In genomic region chr5:74502479-74502950, GRCh38 we compare ENCODE assay signal across 19 cellular contexts.
DNase-seq lines count a peak whose midpoint lies in the region; ATAC-seq, FAIRE-seq and TF ChIP-seq lines count a peak whose summit lies in the region.
"Had no signal": no experiment of that assay in that cellular context is flagged by ENCODE, and none has a peak within 500 bp of the region (broad histone marks: within the 10 kb centered on the region; RNA-seq: fewer than 3 reads in every experiment).

No MANE protein-coding gene starts in this region.

- no peaks in the 10 kb centered on the region for H3K9me3 ChIP-seq in Loucy (ENCODE audit: insufficient read depth, low read depth, low read length)
- H3K9me3 ChIP-seq in endothelial cell of umbilical vein (replicated peaks; ENCODE audit: control insufficient read depth, insufficient read depth, low read length), result no peaks in the 10 kb centered on the region
- H3K9me3 ChIP-seq: BE2C, SJSA1 had no signal

- CTCF ChIA-PET in Calu3 (lab: Charles Lee), result interaction anchor here (1.7 kb wide), 1 partner anchor 8 kb away, joined by 4 read pairs; no protein-coding TSS in a partner anchor
- CTCF ChIA-PET in endothelial cell of umbilical vein (lab: Charles Lee), result no interaction called here

- H3K4me1 Mint-ChIP-seq in Calu3 (ENCODE audit: low read depth, unreplicated experiment) (peaks cover 55% of the 10 kb centered on the region), nephron (peaks cover 59% of the 10 kb centered on the region)
- H3K4me1 Mint-ChIP-seq: CD4-positive, alpha-beta memory T cell had no signal

- no peaks in the 10 kb centered on the region for H3K9me1 ChIP-seq in endothelial cell of umbilical vein (replicated peaks; ENCODE audit: control insufficient read depth, extremely low read depth, insufficient read depth, low read length)

- no peaks in the 10 kb centered on the region for H3K27me3 Mint-ChIP-seq in Calu3 (ENCODE audit: unreplicated experiment)
- H3K27me3 Mint-ChIP-seq in nephron (ENCODE audit: low read depth), result no peaks in the 10 kb centered on the region

- peak; percentile 22 for DNase-seq in Calu3
- DNase-seq in endothelial cell of umbilical vein (ENCODE audit: low read depth, low spot score), result peak; percentile 75
- DNase-seq in activated T-cell treated with anti-CD3 and anti-CD28 coated beads for 4 hours, result no peak
- no peak for DNase-seq in midbrain (lab: John Stamatoyannopoulos, UW)
- DNase-seq in AG08395 (ENCODE audit: low spot score), result no peak
- DNase-seq: BE2C; CD4-positive, alpha-beta memory T cell; GOT3; Karpas-422; NCI-H1417; NCI-H2029; NCI-H2171 treated with DMSO at 0.1 percent for 48 hours; NCI-H526; OCI-M1; RPMI8226 had no signal

- H3K79me2 ChIP-seq in Loucy (ENCODE audit: insufficient read depth, low read length) (no peaks in the 10 kb centered on the region), endothelial cell of umbilical vein (ENCODE audit: control insufficient read depth, insufficient read depth, low read length) (no peaks in the 10 kb centered on the region)

- dilution Hi-C loops in endothelial cell of umbilical vein (cut with MboI; ENCODE audit: extremely low pct_ligation_motif_present, low sequenced_read_pairs), result no loop called here

- H3K4me2 ChIP-seq in Loucy (ENCODE audit: low read depth, low read length, poor library complexity, severe bottlenecking), result peak overlapping the region; percentile 61
- H3K4me2 ChIP-seq in endothelial cell of umbilical vein (ENCODE audit: insufficient read depth, low read length), result peak overlapping the region; percentile 64

- H3K4me3 Mint-ChIP-seq in Calu3 (ENCODE audit: low read depth, unreplicated experiment) (peak overlapping the region; percentile 20), nephron (no peak overlapping the region)
- H3K4me3 Mint-ChIP-seq: CD4-positive, alpha-beta memory T cell had no signal

- no peaks in the 10 kb centered on the region for H3K36me3 Mint-ChIP-seq in Calu3 (ENCODE audit: insufficient read depth, unreplicated experiment)
- H3K36me3 Mint-ChIP-seq in nephron (ENCODE audit: low read depth), result no peaks in the 10 kb centered on the region
- H3K36me3 Mint-ChIP-seq: CD4-positive, alpha-beta memory T cell had no signal

- POLR2A ChIA-PET in endothelial cell of umbilical vein (lab: Charles Lee), result no interaction called here

- H4K20me1 ChIP-seq in Loucy (ENCODE audit: insufficient read depth, low read length, poor library complexity, severe bottlenecking) (no peaks in the 10 kb centered on the region), endothelial cell of umbilical vein (replicated peaks; ENCODE audit: control insufficient read depth, extremely low read depth, insufficient read depth, low read length) (no peaks in the 10 kb centered on the region)

- ATAC-seq in GM19463 (IDR thresholded peaks at IDR 0.05; ENCODE audit: unreplicated experiment), result no peak

- H3K9ac ChIP-seq in Loucy (ENCODE audit: low read depth, low read length, poor library complexity, severe bottlenecking) (peak overlapping the region; percentile 9), endothelial cell of umbilical vein (replicated peaks; ENCODE audit: extremely low read depth, insufficient read depth, low read length) (no peak overlapping the region)

- H3K4me3 ChIP-seq in Loucy (ENCODE audit: low read length, poor library complexity, severe bottlenecking) (peak overlapping the region; percentile 14), endothelial cell of umbilical vein (replicated peaks in 1 of 3; ENCODE audit: insufficient read depth in 1 of 3, low read depth in 1 of 3, low read length in 3 of 3) (peak overlapping the region in 1 of 3 experiments; percentile 12)
- H3K4me3 ChIP-seq: SJSA1 had no signal

- peaks cover 28% of the 10 kb centered on the region for H3K4me1 ChIP-seq in Loucy (ENCODE audit: insufficient read depth, low read length, poor library complexity, severe bottlenecking)
- peaks cover 16% of the 10 kb centered on the region for H3K4me1 ChIP-seq in endothelial cell of umbilical vein (ENCODE audit: control insufficient read depth, extremely low read depth, insufficient read depth, low read length)
- H3K4me1 ChIP-seq: SJSA1 had no signal

- no peaks in the 10 kb centered on the region for H3K9me2 ChIP-seq in Loucy (replicated peaks; ENCODE audit: low read depth, low read length)

- no peaks in the 10 kb centered on the region for H3K36me3 ChIP-seq in Loucy (ENCODE audit: insufficient read depth, low read length)
- H3K36me3 ChIP-seq in endothelial cell of umbilical vein (ENCODE audit: control insufficient read depth in 2 of 2, extremely low read depth in 1 of 2, insufficient read depth in 2 of 2, low read length in 2 of 2), result no peaks in the 10 kb centered on the region
- H3K36me3 ChIP-seq: BE2C, SJSA1 had no signal

- peak overlapping the region; percentile 31 for H3K27ac Mint-ChIP-seq in Calu3 (ENCODE audit: unreplicated experiment)
- peak overlapping the region; percentile 76 to 82 (median 80) for H3K27ac Mint-ChIP-seq in nephron
- H3K27ac Mint-ChIP-seq: CD4-positive, alpha-beta memory T cell had no signal

- peak overlapping the region; percentile 33 for H3K27ac ChIP-seq in endothelial cell of umbilical vein (ENCODE audit: insufficient read depth, low read depth, low read length)
- H3K27ac ChIP-seq: SJSA1 had no signal

- TF ChIP-seq CTCF in Calu3 (IDR thresholded peaks at IDR 0.05; ENCODE audit: unreplicated experiment) (no peak), Loucy (conservative IDR thresholded peaks at IDR 0.05; ENCODE audit: low read length) (no peak), endothelial cell of umbilical vein (IDR thresholded peaks at IDR 0.05; ENCODE audit: extremely low read depth in 1 of 2, insufficient read depth in 1 of 2, low read depth in 1 of 2, low read length in 2 of 2) (no peak), nephron (IDR thresholded peaks at IDR 0.05; ENCODE audit: unreplicated experiment in 3 of 3) (no peak)

- H3K27me3 ChIP-seq in Loucy (ENCODE audit: insufficient read depth, low read length, poor library complexity, severe bottlenecking) (no peaks in the 10 kb centered on the region), endothelial cell of umbilical vein (ENCODE audit: control insufficient read depth in 2 of 2, insufficient read depth in 2 of 2, low read length in 2 of 2) (no peaks in the 10 kb centered on the region)
- H3K27me3 ChIP-seq: BE2C, SJSA1 had no signal

- no peak for FAIRE-seq in endothelial cell of umbilical vein (lab: Jason Lieb, UNC)

- H2AFZ ChIP-seq in Loucy (ENCODE audit: low read length) (no peak overlapping the region), endothelial cell of umbilical vein (ENCODE audit: low read depth, low read length) (peak overlapping the region; percentile 57)

- no peaks in the 10 kb centered on the region for H3K9me3 Mint-ChIP-seq in Calu3 (ENCODE audit: low read depth, unreplicated experiment)
- no peaks in the 10 kb centered on the region for H3K9me3 Mint-ChIP-seq in nephron
- H3K9me3 Mint-ChIP-seq: CD4-positive, alpha-beta memory T cell had no signal

- BruUV-seq in Calu3 (replicated peaks; lab: Mats Ljungman, UMichigan) (no TSS peak), endothelial cell of umbilical vein (replicated peaks; lab: Mats Ljungman, UMichigan) (no TSS peak)

- 0 out of 2 replicates have a peak, but pooled peaks cover 4% of the 10 kb centered on the region for H3F3A ChIP-seq in Loucy (ENCODE audit: low read depth)

- TF ChIP-seq POLR2A in endothelial cell of umbilical vein (IDR thresholded peaks at IDR 0.05; ENCODE audit: low read depth, low read length), result no peak

- intact Hi-C loops in Calu3 (cut with micrococcal nuclease; ENCODE audit: unreplicated experiment) (loop anchor here (5.0 kb wide), 3 partner anchors 85 to 175 kb away; no protein-coding TSS in a partner anchor), endothelial cell of umbilical vein (cut with micrococcal nuclease) (loop anchor here (2.0 kb wide), 1 partner anchor 72 kb away; no protein-coding TSS in a partner anchor)

TF ChIP-seq in endothelial cell of umbilical vein, 7 proteins besides CTCF, POLR2A, EP300 and RAD21:
- TF ChIP-seq EZH2 (IDR thresholded peaks at IDR 0.05; ENCODE audit: borderline replicate concordance, low read depth, low read length, severe bottlenecking), result no peak
- peak; percentile 78 for TF ChIP-seq GATA2 (IDR thresholded peaks at IDR 0.05; ENCODE audit: insufficient read depth, insufficient read length, low read depth, low read length)
TF ChIP-seq in endothelial cell of umbilical vein: peak in this region for 1.

Comparison
In these comparisons a context has a peak if more than half of its experiments do, and no peak if none do; other contexts are left out.
1. DNase-seq: peak in Calu3 (single experiment) and endothelial cell of umbilical vein (single experiment); none in activated T-cell treated with anti-CD3 and anti-CD28 coated beads for 4 hours (single experiment), midbrain (single experiment) and AG08395 (single experiment).